ENCODE assay signal across 1 cellular context in genomic region chr1:109876617-109877319, GRCh38.
TF ChIP-seq lines count a peak whose summit lies in the region.

No MANE protein-coding gene starts in this region.

TF ChIP-seq in HepG2, 621 proteins besides CTCF, POLR2A, EP300 and RAD21 (continued from another document):
- TF ChIP-seq BCLAF1 (IDR thresholded peaks at IDR 0.05) (no peak), ZNF574 (CRISPR knock-in tag; IDR thresholded peaks at IDR 0.05) (no peak), CREM (IDR thresholded peaks at IDR 0.05) (no peak), CREM (CRISPR knock-in tag; IDR thresholded peaks at IDR 0.05) (no peak), DMTF1 (CRISPR knock-in tag; IDR thresholded peaks at IDR 0.05) (no peak), NR1H2 (CRISPR knock-in tag; IDR thresholded peaks at IDR 0.05; ENCODE audit: borderline replicate concordance, low read depth) (no peak), FOXM1 (CRISPR knock-in tag; IDR thresholded peaks at IDR 0.05) (no peak), SMARCE1 (IDR thresholded peaks at IDR 0.05; ENCODE audit: borderline replicate concordance) (no peak), IRF9 (CRISPR knock-in tag; IDR thresholded peaks at IDR 0.05; ENCODE audit: borderline replicate concordance) (no peak), TBP (CRISPR knock-in tag; IDR thresholded peaks at IDR 0.05) (no peak), TEAD2 (CRISPR knock-in tag; IDR thresholded peaks at IDR 0.05) (no peak)
- TF ChIP-seq, protein P1, sequence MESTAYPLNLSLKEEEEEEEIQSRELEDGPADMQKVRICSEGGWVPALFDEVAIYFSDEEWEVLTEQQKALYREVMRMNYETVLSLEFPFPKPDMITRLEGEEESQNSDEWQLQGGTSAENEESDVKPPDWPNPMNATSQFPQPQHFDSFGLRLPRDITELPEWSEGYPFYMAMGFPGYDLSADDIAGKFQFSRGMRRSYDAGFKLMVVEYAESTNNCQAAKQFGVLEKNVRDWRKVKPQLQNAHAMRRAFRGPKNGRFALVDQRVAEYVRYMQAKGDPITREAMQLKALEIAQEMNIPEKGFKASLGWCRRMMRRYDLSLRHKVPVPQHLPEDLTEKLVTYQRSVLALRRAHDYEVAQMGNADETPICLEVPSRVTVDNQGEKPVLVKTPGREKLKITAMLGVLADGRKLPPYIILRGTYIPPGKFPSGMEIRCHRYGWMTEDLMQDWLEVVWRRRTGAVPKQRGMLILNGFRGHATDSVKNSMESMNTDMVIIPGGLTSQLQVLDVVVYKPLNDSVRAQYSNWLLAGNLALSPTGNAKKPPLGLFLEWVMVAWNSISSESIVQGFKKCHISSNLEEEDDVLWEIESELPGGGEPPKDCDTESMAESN (CRISPR knock-in tag; conservative IDR thresholded peaks at IDR 0.05), result no peak
